ENCODE assay signal across 16 cellular contexts in the genomic region with DNA sequence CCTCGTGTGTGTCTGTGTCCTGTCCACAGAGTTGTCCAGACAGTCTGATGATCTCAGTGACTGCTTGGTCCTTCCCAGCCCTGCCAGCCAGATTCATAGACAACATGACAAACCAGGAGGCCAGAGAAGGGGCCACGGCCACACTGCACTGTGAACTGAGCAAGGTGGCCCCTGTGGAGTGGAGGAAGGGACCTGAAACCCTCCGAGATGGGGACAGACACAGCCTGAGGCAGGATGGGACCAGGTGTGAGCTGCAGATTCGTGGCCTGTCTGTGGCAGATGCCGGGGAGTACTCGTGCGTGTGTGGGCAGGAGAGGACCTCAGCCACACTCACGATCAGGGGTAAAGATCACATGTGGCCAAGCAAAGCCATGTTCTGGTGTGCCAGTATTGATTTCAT.
DNase-seq lines count a peak whose midpoint lies in the region; ATAC-seq and TF ChIP-seq lines count a peak whose summit lies in the region.
"Had no signal": no experiment of that assay in that cellular context is flagged by ENCODE, and none has a peak within 500 bp of the region (broad histone marks: within the 10 kb centered on the region; RNA-seq: fewer than 3 reads in every experiment).

No MANE protein-coding gene starts in this region.

- H2BK15ac ChIP-seq in H9 (ENCODE audit: low read depth, low read length): no peak overlapping the region

- H3K27me3 ChIP-seq in H9 (ENCODE audit: insufficient read depth, low read length): no peaks in the 10 kb centered on the region
- H3K27me3 ChIP-seq in sigmoid colon: no peaks in the 10 kb centered on the region

- H2AK5ac ChIP-seq in H9 (ENCODE audit: insufficient read length, low read length): no peak overlapping the region

- WGBS in H9 (ENCODE audit: extremely low coverage, insufficient read length, low lambda C conversion rate): no CpG with 5 or more reads among the region's 8 CpGs
- 81 to 89% methylated on average over 8 of the region's 8 CpGs for WGBS in sigmoid colon, 2 donors

- no peak overlapping the region for H2BK20ac ChIP-seq in H9 (ENCODE audit: low read depth, low read length, poor library complexity, severe bottlenecking)

- H3K4me1 ChIP-seq in H9 (ENCODE audit: insufficient read depth, low read length) (no peaks in the 10 kb centered on the region), sigmoid colon (no peaks in the 10 kb centered on the region)

- H3K79me2 ChIP-seq in H9 (ENCODE audit: insufficient read depth, low read length): no peaks in the 10 kb centered on the region

- intact Hi-C loops in sigmoid colon (cut with DNase I): no loop called here

- no peak overlapping the region for H2BK12ac ChIP-seq in H9 (ENCODE audit: insufficient read length, low read depth, low read length)

- H3K23ac ChIP-seq in H9 (ENCODE audit: insufficient read length, low read depth, low read length): no peak overlapping the region

- H3K36me3 Mint-ChIP-seq in activated T-cell treated with anti-CD3 and anti-CD28 coated beads, Interleukin-2, amount 50 U/mL, for 24 hours (ENCODE audit: low read depth): peaks cover 45% of the 10 kb centered on the region
- H3K36me3 Mint-ChIP-seq in activated T-cell treated with anti-CD3 and anti-CD28 coated beads, Interleukin-2, amount 50 U/mL, for 72 hours (ENCODE audit: insufficient read depth in 2 of 2): peaks cover 16 to 36% of the 10 kb centered on the region in 2 donors
- H3K36me3 Mint-ChIP-seq in H9 (ENCODE audit: insufficient read depth in 1 of 3, low read depth in 3 of 3) (peaks cover 54 to 67% (median 57%) of the 10 kb centered on the region in 3 experiments), endothelial cell (ENCODE audit: low read depth, unreplicated experiment) (peaks cover 65% of the 10 kb centered on the region)
- H3K36me3 Mint-ChIP-seq: CD14-positive monocyte had no signal

- H3K4me3 Mint-ChIP-seq in activated T-cell treated with anti-CD3 and anti-CD28 coated beads, Interleukin-2, amount 50 U/mL, for 24 hours: no peak overlapping the region
- no peak overlapping the region for H3K4me3 Mint-ChIP-seq in activated T-cell treated with anti-CD3 and anti-CD28 coated beads, Interleukin-2, amount 50 U/mL, for 72 hours
- H3K4me3 Mint-ChIP-seq in H9 (no peak overlapping the region), endothelial cell (ENCODE audit: unreplicated experiment) (peak overlapping the region; percentile 81)

- H4K20me1 ChIP-seq in H9 (ENCODE audit: control insufficient read depth, insufficient read depth, insufficient read length): no peaks in the 10 kb centered on the region

- no peak overlapping the region for H4K5ac ChIP-seq in H9 (ENCODE audit: insufficient read length, low read depth, low read length)

- H3K27ac Mint-ChIP-seq in activated T-cell treated with anti-CD3 and anti-CD28 coated beads, Interleukin-2, amount 50 U/mL, for 24 hours: no peak overlapping the region
- H3K27ac Mint-ChIP-seq in activated T-cell treated with anti-CD3 and anti-CD28 coated beads, Interleukin-2, amount 50 U/mL, for 72 hours: no peak overlapping the region
- H3K27ac Mint-ChIP-seq in H9 (no peak overlapping the region), endothelial cell (ENCODE audit: unreplicated experiment) (no peak overlapping the region)
- H3K27ac Mint-ChIP-seq: CD14-positive monocyte had no signal

- TF ChIP-seq CTCF in H9 (conservative IDR thresholded peaks at IDR 0.05) (no peak), endothelial cell (IDR thresholded peaks at IDR 0.05; ENCODE audit: unreplicated experiment) (no peak), sigmoid colon (IDR thresholded peaks at IDR 0.05) (no peak)

- no peaks in the 10 kb centered on the region for H3K79me1 ChIP-seq in H9 (ENCODE audit: insufficient read depth, low read depth, low read length, poor library complexity, severe bottlenecking)

- H3T11ph ChIP-seq in H9 (ENCODE audit: low read length): no peak overlapping the region

- H3K27ac ChIP-seq in H9 (ENCODE audit: insufficient read length, low read depth, low read length) (no peak overlapping the region), sigmoid colon (no peak overlapping the region)

- no peaks in the 10 kb centered on the region for H3K27me3 Mint-ChIP-seq in activated T-cell treated with anti-CD3 and anti-CD28 coated beads, Interleukin-2, amount 50 U/mL, for 24 hours
- H3K27me3 Mint-ChIP-seq in activated T-cell treated with anti-CD3 and anti-CD28 coated beads, Interleukin-2, amount 50 U/mL, for 72 hours (ENCODE audit: low read depth): no peaks in the 10 kb centered on the region
- peaks cover 14% of the 10 kb centered on the region for H3K27me3 Mint-ChIP-seq in H9 (ENCODE audit: low read depth)
- peaks cover 16% of the 10 kb centered on the region for H3K27me3 Mint-ChIP-seq in endothelial cell (ENCODE audit: unreplicated experiment)

- H3K4me1 Mint-ChIP-seq in activated T-cell treated with anti-CD3 and anti-CD28 coated beads, Interleukin-2, amount 50 U/mL, for 24 hours (ENCODE audit: low read depth): no peaks in the 10 kb centered on the region
- H3K4me1 Mint-ChIP-seq in activated T-cell treated with anti-CD3 and anti-CD28 coated beads, Interleukin-2, amount 50 U/mL, for 72 hours (ENCODE audit: low read depth): no peaks in the 10 kb centered on the region
- H3K4me1 Mint-ChIP-seq in H9: no peaks in the 10 kb centered on the region
- no peaks in the 10 kb centered on the region for H3K4me1 Mint-ChIP-seq in endothelial cell (ENCODE audit: unreplicated experiment)
- H3K4me1 Mint-ChIP-seq: CD14-positive monocyte had no signal

- H3K36me3 ChIP-seq in sigmoid colon: no peaks in the 10 kb centered on the region

- H4K8ac ChIP-seq in H9 (replicated peaks; ENCODE audit: insufficient read length, low read depth, low read length): no peak overlapping the region

- H3K4me3 ChIP-seq in sigmoid colon: no peak overlapping the region

- H3K4me2 ChIP-seq in H9 (ENCODE audit: insufficient read depth, insufficient read length, low read length): no peak overlapping the region

- no peak overlapping the region for H2BK5ac ChIP-seq in H9 (ENCODE audit: insufficient read length, low read length)

- no peak overlapping the region for H3K9ac ChIP-seq in H9 (ENCODE audit: extremely low read depth, insufficient read length, low read length)

- H3K9me3 ChIP-seq in H9 (ENCODE audit: control insufficient read depth, low read depth, low read length) (peaks cover 15% of the 10 kb centered on the region), sigmoid colon (peaks cover 0 to 20% (median 13%) of the 10 kb centered on the region in 4 donors)

- H3K23me2 ChIP-seq in H9 (ENCODE audit: insufficient read length, low read depth, low read length, poor library complexity, severe bottlenecking): no peaks in the 10 kb centered on the region

- H4K91ac ChIP-seq in H9 (ENCODE audit: insufficient read length, low read depth, low read length): no peak overlapping the region

- H3K18ac ChIP-seq in H9 (ENCODE audit: insufficient read length, low read depth, low read length): no peak overlapping the region

- no peak overlapping the region for H3K56ac ChIP-seq in H9 (ENCODE audit: insufficient read length, low read depth, low read length)

- H2AFZ ChIP-seq in H9 (ENCODE audit: low read length): no peak overlapping the region

- no peak for TF ChIP-seq EP300 in sigmoid colon (IDR thresholded peaks at IDR 0.05)

- H3K14ac ChIP-seq in H9 (ENCODE audit: insufficient read depth, low read length): no peak overlapping the region

- TF ChIP-seq POLR2A in sigmoid colon (IDR thresholded peaks at IDR 0.05): no peak

- no peak for ATAC-seq in activated T-cell treated with anti-CD3 and anti-CD28 coated beads, Interleukin-2, amount 50 U/mL, for 72 hours (replicated peaks in 1 of 2)

- peaks cover 27% of the 10 kb centered on the region for H3K9me3 Mint-ChIP-seq in activated T-cell treated with anti-CD3 and anti-CD28 coated beads, Interleukin-2, amount 50 U/mL, for 24 hours
- H3K9me3 Mint-ChIP-seq in activated T-cell treated with anti-CD3 and anti-CD28 coated beads, Interleukin-2, amount 50 U/mL, for 72 hours: peaks cover 19 to 20% of the 10 kb centered on the region in 2 donors
- H3K9me3 Mint-ChIP-seq in H9 (peaks cover 40 to 49% of the 10 kb centered on the region in 2 experiments), endothelial cell (ENCODE audit: unreplicated experiment) (peaks cover 21% of the 10 kb centered on the region)

- no peak overlapping the region for H2BK120ac ChIP-seq in H9 (ENCODE audit: low read depth, low read length, poor library complexity, severe bottlenecking)

- no peak overlapping the region for H3K4ac ChIP-seq in H9 (ENCODE audit: low read depth, low read length)

- DNase-seq in activated T-cell treated with anti-CD3 and anti-CD28 coated beads, Interleukin-2, amount 50 U/mL, for 24 hours: peak; percentile 19
- no peak for DNase-seq in activated T-cell treated with anti-CD3 and anti-CD28 coated beads, Interleukin-2, amount 50 U/mL, for 72 hours
- DNase-seq in H9: peak; percentile 18
- DNase-seq in endothelial cell (ENCODE audit: low spot score): no peak
- peak; percentile 29 for DNase-seq in sigmoid colon
- no peak for DNase-seq in cerebellar cortex (ENCODE audit: low spot score)
- DNase-seq in NCI-H345 (lab: John Stamatoyannopoulos, UW): no peak
- no peak for DNase-seq in T-helper 9 cell
- DNase-seq: DMS79 treated with DMSO at 0.1 percent for 48 hours, H7, KBM-7, NCI-H1105 treated with DMSO at 0.1 percent for 48 hours, NCI-H1694, NCI-H510A, NCI-H774 had no signal

Comparison
In these comparisons a context has a peak if more than half of its experiments do, and no peak if none do; other contexts are left out.
1. DNase-seq: peak in activated T-cell treated with anti-CD3 and anti-CD28 coated beads, Interleukin-2, amount 50 U/mL, for 24 hours (single experiment), H9 (single experiment) and sigmoid colon (single experiment); none in activated T-cell treated with anti-CD3 and anti-CD28 coated beads, Interleukin-2, amount 50 U/mL, for 72 hours (0 of 2), endothelial cell (single experiment), cerebellar cortex (single experiment), NCI-H345 (single experiment) and T-helper 9 cell (single experiment).